28 cellular contexts compared by ENCODE assay signal in genomic region chrX:27078371-27078770, GRCh38.
"Had no signal": no experiment of that assay in that cellular context is flagged by ENCODE, and none has a peak within 500 bp of the region (broad histone marks: within the 10 kb centered on the region; RNA-seq: fewer than 3 reads in every experiment).

No MANE protein-coding gene starts in this region.

- H3K4me3 ChIP-seq: body of pancreas, esophagus muscularis mucosa, gastroesophageal sphincter had no signal

- H3K27ac ChIP-seq: body of pancreas, esophagus muscularis mucosa, gastroesophageal sphincter had no signal

- H3K27me3 ChIP-seq: body of pancreas, esophagus muscularis mucosa, gastroesophageal sphincter had no signal

- H3K9me3 ChIP-seq: body of pancreas, esophagus muscularis mucosa, gastroesophageal sphincter had no signal

- H3K4me1 ChIP-seq: body of pancreas, gastroesophageal sphincter had no signal

- DNase-seq: activated CD4-positive, alpha-beta memory T cell treated with anti-CD3 and anti-CD28 coated beads for 36 hours; activated CD4-positive, alpha-beta T cell treated with anti-CD3 and anti-CD28 coated beads for 36 hours; activated CD4-positive, alpha-beta T cell treated with anti-CD3 and anti-CD28 coated beads, Interleukin-2, amount 10 ng/mL, durations not matched to agents 24 days and 14 days; activated CD4-positive, CD25-positive, alpha-beta regulatory T cell; activated CD4-positive, CD25-positive, alpha-beta regulatory T cell treated with anti-CD3 and anti-CD28 coated beads, Interleukin-2, amount 50 U/mL, for 72 hours; activated CD8-positive, alpha-beta memory T cell treated with anti-CD3 and anti-CD28 coated beads, Interleukin-2, amount 10 ng/mL, durations not matched to agents 7 days and 5 days; activated CD8-positive, alpha-beta memory T cell treated with anti-CD3 and anti-CD28 coated beads, Interleukin-2, amount 50 U/mL, for 48 hours; activated CD8-positive, alpha-beta T cell treated with anti-CD3 and anti-CD28 coated beads, Interleukin-2, amount 10 ng/mL, durations not matched to agents 7 days and 5 days; activated gamma-delta T cell; activated naive CD4-positive, alpha-beta T cell; activated naive CD4-positive, alpha-beta T cell treated with anti-CD3 and anti-CD28 coated beads, Interleukin-2, amount 10 ng/mL, durations not matched to agents 7 days and 5 days; activated naive CD8-positive, alpha-beta T cell treated with anti-CD3 and anti-CD28 coated beads, Interleukin-2, amount 10 ng/mL, durations not matched to agents 7 days and 5 days; activated T-cell treated with anti-CD3 and anti-CD28 coated beads for 4 hours; activated T-cell treated with anti-CD3 and anti-CD28 coated beads, Interleukin-2, amount 50 U/mL, for 24 hours; activated T-cell treated with anti-CD3 and anti-CD28 coated beads, Interleukin-2, amount 50 U/mL, for 72 hours; amniotic stem cell; anterior cingulate cortex; body of pancreas; caudate nucleus; cortex of kidney; dermis blood vessel endothelial cell; effector CD4-positive, alpha-beta T cell; effector memory CD8-positive, alpha-beta T cell; erythroblast; foreskin melanocyte; T-helper 2 cell had no signal

- H3K36me3 ChIP-seq: esophagus muscularis mucosa, gastroesophageal sphincter had no signal
